Comparison of ENCODE assay signal across 21 cellular contexts in the genomic region with DNA sequence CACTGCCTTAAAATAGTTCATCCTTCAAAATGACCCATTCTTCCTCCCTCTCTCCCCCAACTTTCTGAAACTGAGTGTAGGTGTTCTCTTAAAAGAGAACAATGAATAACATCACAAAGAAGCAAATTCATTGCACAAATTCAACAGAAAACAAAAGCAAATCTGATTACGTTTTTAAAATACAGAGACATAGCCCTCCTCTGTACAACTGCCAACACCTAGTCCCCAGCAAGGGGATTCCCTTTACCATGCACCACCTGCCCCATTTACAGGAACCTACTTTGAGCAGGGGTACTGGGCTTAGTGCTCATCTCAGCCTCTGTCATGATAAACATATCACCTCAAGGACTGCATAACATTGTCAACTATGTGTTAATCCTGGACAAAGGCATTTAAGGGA.
"Had no signal": no experiment of that assay in that cellular context is flagged by ENCODE, and none has a peak within 500 bp of the region (broad histone marks: within the 10 kb centered on the region; RNA-seq: fewer than 3 reads in every experiment).

No MANE protein-coding gene starts in this region.

- H3K27ac Mint-ChIP-seq: activated CD4-positive, alpha-beta T cell treated with anti-CD3 and anti-CD28 coated beads, Interleukin-2, amount 10 ng/mL, durations not matched to agents 7 days and 5 days; activated CD8-positive, alpha-beta memory T cell treated with anti-CD3 and anti-CD28 coated beads, Interleukin-2, amount 10 ng/mL, durations not matched to agents 7 days and 5 days; stimulated activated memory B cell treated with anti-CD40 and anti-IgM and Interleukin-4, amounts not matched to agents 10 μg/mL and 1 μg/mL and 100 μg/mL, for 72 hours had no signal

- H3K27me3 ChIP-seq: dorsolateral prefrontal cortex, foreskin keratinocyte, sigmoid colon, thyroid gland had no signal

- DNase-seq: activated CD4-positive, alpha-beta T cell treated with anti-CD3 and anti-CD28 coated beads, Interleukin-2, amount 10 ng/mL, durations not matched to agents 7 days and 5 days; activated CD4-positive, CD25-positive, alpha-beta regulatory T cell; activated CD8-positive, alpha-beta memory T cell treated with anti-CD3 and anti-CD28 coated beads, Interleukin-2, amount 10 ng/mL, durations not matched to agents 7 days and 5 days; activated effector memory CD4-positive, alpha-beta T cell treated with anti-CD3 and anti-CD28 coated beads, Interleukin-2, amount 50 U/mL, for 16 hours; caudate nucleus; foreskin keratinocyte; hippocampal formation; left cardiac atrium; mesenchymal stem cell; naive thymus-derived CD8-positive, alpha-beta T cell; sigmoid colon; stimulated activated CD4-positive, alpha-beta T cell treated with anti-CD3 and anti-CD28 coated beads, Interleukin-4, amount 100 ng/mL, for 4 hours; T-cell; T1000 had no signal

- H3K4me3 ChIP-seq: dorsolateral prefrontal cortex, sigmoid colon, thyroid gland had no signal

- H3K9me3 ChIP-seq: sigmoid colon, thyroid gland had no signal

- ATAC-seq: activated CD8-positive, alpha-beta memory T cell treated with anti-CD3 and anti-CD28 coated beads, Interleukin-2, amount 10 ng/mL, durations not matched to agents 7 days and 5 days; foreskin keratinocyte; left cardiac atrium; naive thymus-derived CD8-positive, alpha-beta T cell; SK-N-SH treated with all-trans-retinoic acid at 6 μM for 48 hours; stimulated activated memory B cell treated with anti-CD40 and anti-IgM and Interleukin-4, amounts not matched to agents 10 μg/mL and 1 μg/mL and 100 μg/mL, for 72 hours; T-cell had no signal

- H3K27me3 Mint-ChIP-seq: activated CD4-positive, alpha-beta T cell treated with anti-CD3 and anti-CD28 coated beads, Interleukin-2, amount 10 ng/mL, durations not matched to agents 7 days and 5 days; activated CD8-positive, alpha-beta memory T cell treated with anti-CD3 and anti-CD28 coated beads, Interleukin-2, amount 10 ng/mL, durations not matched to agents 7 days and 5 days; naive thymus-derived CD8-positive, alpha-beta T cell; stimulated activated memory B cell treated with anti-CD40 and anti-IgM and Interleukin-4, amounts not matched to agents 10 μg/mL and 1 μg/mL and 100 μg/mL, for 72 hours; T-cell had no signal

- H3K27ac ChIP-seq: epithelial cell of prostate, foreskin keratinocyte, parathyroid adenoma, sigmoid colon, thyroid gland had no signal

- H3K4me1 ChIP-seq: parathyroid adenoma had no signal

- H3K36me3 ChIP-seq: sigmoid colon, thyroid gland had no signal

- H3K4me3 Mint-ChIP-seq: activated CD4-positive, alpha-beta T cell treated with anti-CD3 and anti-CD28 coated beads, Interleukin-2, amount 10 ng/mL, durations not matched to agents 7 days and 5 days; activated CD8-positive, alpha-beta memory T cell treated with anti-CD3 and anti-CD28 coated beads, Interleukin-2, amount 10 ng/mL, durations not matched to agents 7 days and 5 days; brain; naive thymus-derived CD8-positive, alpha-beta T cell; stimulated activated memory B cell treated with anti-CD40 and anti-IgM and Interleukin-4, amounts not matched to agents 10 μg/mL and 1 μg/mL and 100 μg/mL, for 72 hours; T-cell had no signal

- H3K9me3 Mint-ChIP-seq: activated CD4-positive, alpha-beta T cell treated with anti-CD3 and anti-CD28 coated beads, Interleukin-2, amount 10 ng/mL, durations not matched to agents 7 days and 5 days; T-cell had no signal

- H3K36me3 Mint-ChIP-seq: brain had no signal
